21 cellular contexts compared by ENCODE assay signal in genomic region chr15:45842151-45842550, GRCh38.
"Had no signal": no experiment of that assay in that cellular context is flagged by ENCODE, and none has a peak within 500 bp of the region (broad histone marks: within the 10 kb centered on the region; RNA-seq: fewer than 3 reads in every experiment).

No MANE protein-coding gene starts in this region.

- ATAC-seq: T-helper 17 cell had no signal

- H3K27ac ChIP-seq: spleen, thyroid gland had no signal

- H3K36me3 ChIP-seq: spleen, thyroid gland had no signal

- H3K4me1 ChIP-seq: spleen, thyroid gland had no signal

- FAIRE-seq: endometrium, urothelium cell line had no signal

- DNase-seq: activated CD4-positive, alpha-beta memory T cell treated with anti-CD3 and anti-CD28 coated beads for 36 hours; activated CD4-positive, alpha-beta T cell treated with anti-CD3 and anti-CD28 coated beads for 4 hours; activated CD4-positive, CD25-positive, alpha-beta regulatory T cell; activated effector memory CD4-positive, alpha-beta T cell treated with Interleukin-2 at 50 U/mL for 16 hours; activated naive CD4-positive, alpha-beta T cell treated with anti-CD3 and anti-CD28 coated beads for 36 hours; activated naive CD8-positive, alpha-beta T cell treated with anti-CD3 and anti-CD28 coated beads, Interleukin-2, amount 10 ng/mL, durations not matched to agents 7 days and 5 days; activated T-cell treated with anti-CD3 and anti-CD28 coated beads, Interleukin-2, amount 50 U/mL, for 48 hours; amniotic stem cell; erythroblast; foreskin fibroblast; immature natural killer cell; occipital lobe; posterior cingulate gyrus; retina; spleen; stimulated activated CD4-positive, alpha-beta T cell treated with anti-CD3 and anti-CD28 coated beads, Interleukin-4, amount 100 ng/mL, for 4 hours; substantia nigra; T-helper 17 cell; thyroid gland had no signal

- H3K27me3 ChIP-seq: thyroid gland had no signal

- H3K9me3 ChIP-seq: spleen, thyroid gland had no signal

- H3K4me3 ChIP-seq: spleen, thyroid gland had no signal
